Comparison of ENCODE assay signal across 13 cellular contexts in the genomic region with DNA sequence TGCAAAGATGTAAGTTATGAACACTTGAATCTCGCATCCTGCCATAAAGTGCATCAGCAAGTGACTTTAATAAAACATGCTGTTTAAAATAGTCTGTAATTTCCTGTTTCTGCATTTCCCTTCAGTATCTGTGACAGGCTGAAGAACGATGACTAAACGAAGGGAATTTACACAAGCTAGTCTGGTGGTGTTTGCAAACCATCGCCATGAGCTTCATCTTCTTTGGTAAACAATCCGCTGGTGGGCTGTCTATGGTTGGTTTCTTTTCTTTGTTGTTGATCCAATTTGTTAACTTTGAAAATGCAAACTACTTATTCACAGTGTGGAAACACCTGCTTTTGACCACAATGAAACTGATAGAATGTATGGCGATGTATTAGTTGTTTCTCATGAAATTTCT. TPM values are rescaled to one million over a fixed set of nuclear protein-coding genes. Genes with fewer than 3 reads are reported as not detected.
DNase-seq lines count a peak whose midpoint lies in the region; ATAC-seq and TF ChIP-seq lines count a peak whose summit lies in the region.
"Had no signal": no experiment of that assay in that cellular context is flagged by ENCODE, and none has a peak within 500 bp of the region (broad histone marks: within the 10 kb centered on the region; RNA-seq: fewer than 3 reads in every experiment).

No MANE protein-coding gene starts in this region.

- no peaks in the 10 kb centered on the region for H4K20me1 ChIP-seq in hepatocyte (ENCODE audit: insufficient read depth, poor library complexity, severe bottlenecking)

- no peaks in the 10 kb centered on the region for H3K9me2 ChIP-seq in hepatocyte (replicated peaks; ENCODE audit: insufficient read depth)

- H3K36me3 ChIP-seq in hepatocyte (replicated peaks; ENCODE audit: insufficient read depth, low read depth) = no peaks in the 10 kb centered on the region

- peaks cover 11% of the 10 kb centered on the region for H3K4me1 ChIP-seq in hepatocyte (ENCODE audit: insufficient read depth)

- H2AFZ ChIP-seq in hepatocyte = no peak overlapping the region

- H3K27me3 ChIP-seq in hepatocyte = peaks cover 30% of the 10 kb centered on the region

- WGBS in hepatocyte (ENCODE audit: low lambda C conversion rate, missing lambda C conversion rate) = 46% methylated on average over 6 of the region's 6 CpGs

- no peaks in the 10 kb centered on the region for H3K79me2 ChIP-seq in hepatocyte

- no peak overlapping the region for H3K27ac ChIP-seq in hepatocyte
- H3K27ac ChIP-seq: skin epidermis had no signal

- peak; percentile 71 for ATAC-seq in GM21367 (IDR thresholded peaks at IDR 0.05; ENCODE audit: unreplicated experiment)
- peak; percentile 54 for ATAC-seq in HG03442 (IDR thresholded peaks at IDR 0.05; ENCODE audit: unreplicated experiment)
- ATAC-seq in HG03460 (IDR thresholded peaks at IDR 0.05; ENCODE audit: unreplicated experiment) = no peak
- ATAC-seq: left cardiac atrium had no signal

- TF ChIP-seq CTCF in hepatocyte (IDR thresholded peaks at IDR 0.05; ENCODE audit: poor library complexity) = no peak

- DNase-seq in EH (ENCODE audit: low read depth) (peak; percentile 74), dermis blood vessel endothelial cell (peak; percentile 22), hepatocyte (ENCODE audit: low spot score) (no peak)
- no peak for DNase-seq in activated CD8-positive, alpha-beta memory T cell treated with anti-CD3 and anti-CD28 coated beads for 24 hours
- no peak for DNase-seq in activated CD4-positive, alpha-beta T cell treated with anti-CD3 and anti-CD28 coated beads for 4 hours
- DNase-seq: activated naive CD4-positive, alpha-beta T cell treated with anti-CD3 and anti-CD28 coated beads, Interleukin-2, amount 50 U/mL, for 16 hours; left cardiac atrium; NCI-H1105; NCI-H748 treated with DMSO at 0.1 percent for 48 hours had no signal

- no peaks in the 10 kb centered on the region for H3K9me3 ChIP-seq in hepatocyte (ENCODE audit: low read depth)

- no peak overlapping the region for H3K4me2 ChIP-seq in hepatocyte

- no peak overlapping the region for H3K4me3 ChIP-seq in hepatocyte
- H3K4me3 ChIP-seq: skin epidermis had no signal

RNA-seq across cellular contexts. Expression of gene SERTAD4, which starts 13.9 kb away (rescaled TPM):
- total RNA-seq in dermis blood vessel endothelial cell (1.1 and 3.9 TPM in 2 replicates), hepatocyte (2.6 and 3.0 TPM in 2 replicates)
- polyA plus RNA-seq in hepatocyte = 2.8 and 4.7 TPM in 2 replicates

Comparison
In these comparisons a context has a peak if more than half of its experiments do, and no peak if none do; other contexts are left out.
1. DNase-seq: peak in EH (single experiment) and dermis blood vessel endothelial cell (single experiment); none in activated CD8-positive, alpha-beta memory T cell treated with anti-CD3 and anti-CD28 coated beads for 24 hours (single experiment), hepatocyte (single experiment) and activated CD4-positive, alpha-beta T cell treated with anti-CD3 and anti-CD28 coated beads for 4 hours (0 of 2).